23 cellular contexts compared by ENCODE assay signal in the genomic region with DNA sequence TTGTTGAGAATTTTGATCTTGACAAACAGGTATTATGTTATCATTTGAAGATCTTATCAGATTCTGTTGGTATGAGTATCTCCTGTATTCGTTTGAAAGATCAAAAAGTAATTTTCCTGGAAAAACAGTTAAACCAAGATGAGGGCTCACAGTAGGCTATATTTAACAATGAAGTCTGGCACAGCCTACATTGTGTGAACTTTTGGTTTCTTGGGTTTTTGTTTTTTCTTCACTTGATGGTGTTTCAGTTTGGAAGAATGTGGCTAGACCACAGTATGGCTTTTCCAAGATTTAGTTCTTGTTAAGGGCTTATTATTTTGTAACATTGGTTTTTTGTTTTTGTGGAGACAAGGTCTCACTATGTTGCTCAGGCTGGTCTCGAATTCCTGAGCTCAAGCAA.
DNase-seq lines count a peak whose midpoint lies in the region; ATAC-seq, FAIRE-seq and TF ChIP-seq lines count a peak whose summit lies in the region.
"Had no signal": no experiment of that assay in that cellular context is flagged by ENCODE, and none has a peak within 500 bp of the region (broad histone marks: within the 10 kb centered on the region; RNA-seq: fewer than 3 reads in every experiment).

No MANE protein-coding gene starts in this region.

- peaks cover 22% of the 10 kb centered on the region for H3K4me1 Mint-ChIP-seq in activated CD4-positive, alpha-beta T cell treated with anti-CD3 and anti-CD28 coated beads for 36 hours
- H3K4me1 Mint-ChIP-seq: brain had no signal

- H2AK5ac ChIP-seq in mesenchymal stem cell (ENCODE audit: low read length, severe bottlenecking) = no peak overlapping the region

- no peak overlapping the region for H3K4me3 Mint-ChIP-seq in activated CD4-positive, alpha-beta T cell treated with anti-CD3 and anti-CD28 coated beads for 36 hours
- H3K4me3 Mint-ChIP-seq: activated CD4-positive, alpha-beta T cell treated with anti-CD3 and anti-CD28 coated beads, Interleukin-2, amount 10 ng/mL, durations not matched to agents 24 days and 14 days; brain; dendritic cell treated with granulocyte-macrophage colony-stimulating factor and Interleukin-4, amounts not matched to agents 40 ng/mL and 50 ng/mL, for 4 days had no signal

- no peak for ATAC-seq in activated CD4-positive, alpha-beta T cell treated with anti-CD3 and anti-CD28 coated beads for 36 hours
- ATAC-seq: left lung, mucosa of descending colon had no signal

- H3K36me3 ChIP-seq in mesenchymal stem cell (ENCODE audit: control insufficient read depth in 1 of 2, insufficient read depth in 2 of 2, low read depth in 1 of 2, low read length in 2 of 2) (no peaks in the 10 kb centered on the region), thyroid gland (no peaks in the 10 kb centered on the region)
- H3K36me3 ChIP-seq: left lung, transverse colon had no signal

- H3K18ac ChIP-seq in mesenchymal stem cell (ENCODE audit: low read depth in 1 of 2, low read length in 2 of 2) = no peak overlapping the region

- no peaks in the 10 kb centered on the region for H3K79me1 ChIP-seq in mesenchymal stem cell (replicated peaks; ENCODE audit: low read length, poor library complexity, severe bottlenecking)

- no peak overlapping the region for H4K91ac ChIP-seq in mesenchymal stem cell (ENCODE audit: low read length)

- H3K27me3 Mint-ChIP-seq in activated CD4-positive, alpha-beta T cell treated with anti-CD3 and anti-CD28 coated beads for 36 hours = no peaks in the 10 kb centered on the region
- H3K27me3 Mint-ChIP-seq: activated CD4-positive, alpha-beta T cell treated with anti-CD3 and anti-CD28 coated beads, Interleukin-2, amount 10 ng/mL, durations not matched to agents 24 days and 14 days; brain; dendritic cell treated with granulocyte-macrophage colony-stimulating factor and Interleukin-4, amounts not matched to agents 40 ng/mL and 50 ng/mL, for 4 days had no signal

- no peak overlapping the region for H2BK120ac ChIP-seq in mesenchymal stem cell (ENCODE audit: low read depth, low read length)

- H3K9me3 Mint-ChIP-seq in activated CD4-positive, alpha-beta T cell treated with anti-CD3 and anti-CD28 coated beads for 36 hours (ENCODE audit: low read depth) = no peaks in the 10 kb centered on the region
- H3K9me3 Mint-ChIP-seq: dendritic cell treated with granulocyte-macrophage colony-stimulating factor and Interleukin-4, amounts not matched to agents 40 ng/mL and 50 ng/mL, for 4 days had no signal

- H3K4me1 ChIP-seq in mesenchymal stem cell (ENCODE audit: control insufficient read depth, insufficient read depth, low read depth, low read length) (no peaks in the 10 kb centered on the region), thyroid gland (no peaks in the 10 kb centered on the region)
- H3K4me1 ChIP-seq: left lung, transverse colon had no signal

- H2AFZ ChIP-seq in mesenchymal stem cell (ENCODE audit: low read depth, low read length) = no peak overlapping the region

- H3K9me3 ChIP-seq in mesenchymal stem cell (ENCODE audit: control insufficient read depth, low read length) (no peaks in the 10 kb centered on the region), thyroid gland (no peaks in the 10 kb centered on the region)
- H3K9me3 ChIP-seq: left lung, mucosa of descending colon, transverse colon had no signal

- no peak overlapping the region for H3K14ac ChIP-seq in mesenchymal stem cell (ENCODE audit: low read length in 2 of 2)

- H3K27ac ChIP-seq in mesenchymal stem cell (ENCODE audit: low read length, poor library complexity, severe bottlenecking) (no peak overlapping the region), thyroid gland (no peak overlapping the region)
- H3K27ac ChIP-seq: KMS-11, left lung, transverse colon had no signal

- no peak overlapping the region for H2BK12ac ChIP-seq in mesenchymal stem cell (ENCODE audit: low read length in 2 of 2)

- no peak overlapping the region for H3K4ac ChIP-seq in mesenchymal stem cell (ENCODE audit: low read depth in 1 of 2, low read length in 2 of 2)

- H3K36me3 Mint-ChIP-seq in activated CD4-positive, alpha-beta T cell treated with anti-CD3 and anti-CD28 coated beads for 36 hours (ENCODE audit: low read depth) = peaks cover 5% of the 10 kb centered on the region
- H3K36me3 Mint-ChIP-seq: brain had no signal

- no peak overlapping the region for H2BK5ac ChIP-seq in mesenchymal stem cell (ENCODE audit: low read depth, low read length, poor library complexity, severe bottlenecking)

- POLR2A ChIA-PET in activated CD4-positive, alpha-beta T cell treated with anti-CD3 and anti-CD28 coated beads for 36 hours (lab: Charles Lee) = no interaction called here

- no peak for TF ChIP-seq POLR2A in thyroid gland (IDR thresholded peaks at IDR 0.05)

- intact Hi-C loops in activated CD4-positive, alpha-beta T cell treated with anti-CD3 and anti-CD28 coated beads for 36 hours (cut with DNase I, micrococcal nuclease) = no loop called here
- intact Hi-C loops in thyroid gland (cut with DNase I) = no loop called here

- no peak overlapping the region for H3K4me2 ChIP-seq in mesenchymal stem cell (ENCODE audit: low read length, poor library complexity, severe bottlenecking)
- H3K4me2 ChIP-seq: KMS-11 had no signal

- H3K9ac ChIP-seq in mesenchymal stem cell (ENCODE audit: low read length) = no peak overlapping the region
- H3K9ac ChIP-seq: KMS-11 had no signal

- no peak overlapping the region for H3K27ac Mint-ChIP-seq in activated CD4-positive, alpha-beta T cell treated with anti-CD3 and anti-CD28 coated beads for 36 hours
- H3K27ac Mint-ChIP-seq: brain; dendritic cell treated with granulocyte-macrophage colony-stimulating factor and Interleukin-4, amounts not matched to agents 40 ng/mL and 50 ng/mL, for 4 days had no signal

- FAIRE-seq in D721Med (lab: Jason Lieb, UNC) (peak; percentile 6), frontal cortex (lab: Jason Lieb, UNC) (no peak)
- FAIRE-seq: endothelial cell of umbilical vein had no signal

- WGBS in mesenchymal stem cell = 100% methylated on average over 2 of the region's 2 CpGs
- WGBS in thyroid gland, 2 donors = 85 to 91% methylated on average over 2 of the region's 2 CpGs

- CTCF ChIA-PET in activated CD4-positive, alpha-beta T cell treated with anti-CD3 and anti-CD28 coated beads for 36 hours (lab: Charles Lee) = interaction anchor here (0.7 to 1.4 kb wide), 2 partner anchors 11 to 13 kb away, joined by 3 to 6 read pairs; no protein-coding TSS in a partner anchor

- DNase-seq in D721Med (ENCODE audit: insufficient read length, low spot score) = no peak
- peak; percentile 8 for DNase-seq in HCEC 1CT
- DNase-seq in astrocyte of the spinal cord (ENCODE audit: low read depth, low spot score) = peak; percentile 87
- peak; percentile 29 for DNase-seq in mesenchymal stem cell
- DNase-seq in activated CD4-positive, alpha-beta T cell treated with anti-CD3 and anti-CD28 coated beads for 36 hours = no peak
- no peak for DNase-seq in thyroid gland
- DNase-seq in frontal cortex (ENCODE audit: low spot score in 2 of 2) = no peak
- no peak for DNase-seq in stimulated activated CD4-positive, alpha-beta T cell treated with anti-CD3 and anti-CD28 coated beads, Interleukin-1b, Interleukin-23, amount 100 ng/mL, for 48 hours
- DNase-seq: activated CD4-positive, alpha-beta T cell treated with anti-CD3 and anti-CD28 coated beads, Interleukin-2, amount 10 ng/mL, durations not matched to agents 24 days and 14 days; activated naive CD4-positive, alpha-beta T cell; COR-L47; left lung; mucosa of descending colon; NCI-H1092 treated with DMSO at 0.1 percent for 48 hours; NCI-H2081 treated with DMSO at 0.1 percent for 48 hours; NCI-H524; SHP77; stimulated activated naive CD4-positive, alpha-beta T cell; transverse colon had no signal

- H4K8ac ChIP-seq in mesenchymal stem cell (ENCODE audit: low read length) = no peak overlapping the region

- in situ Hi-C loops in astrocyte of the spinal cord (cut with HindIII; ENCODE audit: low sequenced_read_pairs) = no loop called here

- H3K23ac ChIP-seq in mesenchymal stem cell (ENCODE audit: low read length in 2 of 2) = no peak overlapping the region

- H3K4me3 ChIP-seq in astrocyte of the spinal cord (ENCODE audit: low read depth, low read length) = no peak overlapping the region
- H3K4me3 ChIP-seq in mesenchymal stem cell (ENCODE audit: insufficient read depth in 1 of 2, low read depth in 1 of 2, low read length in 2 of 2) = no peak overlapping the region
- H3K4me3 ChIP-seq in thyroid gland (replicated peaks in 1 of 3) = no peak overlapping the region
- H3K4me3 ChIP-seq: left lung, mucosa of descending colon, transverse colon had no signal

- no peak overlapping the region for H2BK15ac ChIP-seq in mesenchymal stem cell (ENCODE audit: low read depth, poor library complexity, severe bottlenecking)

- TF ChIP-seq CTCF in D721Med (IDR thresholded peaks at IDR 0.05; ENCODE audit: insufficient read depth, missing control alignments) = no peak
- no peak for TF ChIP-seq CTCF in astrocyte of the spinal cord (IDR thresholded peaks at IDR 0.05; ENCODE audit: low read depth, low read length)
- TF ChIP-seq CTCF in thyroid gland (IDR thresholded peaks at IDR 0.05) = no peak

- H3K27me3 ChIP-seq in mesenchymal stem cell (ENCODE audit: control insufficient read depth in 1 of 2, insufficient read depth in 1 of 2, low read length in 2 of 2) = no peaks in the 10 kb centered on the region
- no peaks in the 10 kb centered on the region for H3K27me3 ChIP-seq in thyroid gland
- H3K27me3 ChIP-seq: left lung, transverse colon had no signal

Comparison
In these comparisons a context has a peak if more than half of its experiments do, and no peak if none do; other contexts are left out.
1. DNase-seq: peak in HCEC 1CT (single experiment), astrocyte of the spinal cord (single experiment) and mesenchymal stem cell (single experiment); none in D721Med (single experiment), activated CD4-positive, alpha-beta T cell treated with anti-CD3 and anti-CD28 coated beads for 36 hours (single experiment), thyroid gland (0 of 2), frontal cortex (0 of 2) and stimulated activated CD4-positive, alpha-beta T cell treated with anti-CD3 and anti-CD28 coated beads, Interleukin-1b, Interleukin-23, amount 100 ng/mL, for 48 hours (single experiment).